Comparison of ENCODE assay signal across 8 cellular contexts in genomic region chr5:36739751-36740221, GRCh38.
A peak's percentile ranks its signal among the peaks of the same experiment; 100 is the strongest.
DNase-seq lines count a peak whose midpoint lies in the region; ATAC-seq lines count a peak whose summit lies in the region.

No MANE protein-coding gene starts in this region.

- peaks cover 3% of the 10 kb centered on the region; the same call in 1 of the 2 replicates for H3K4me1 ChIP-seq in HAP-1

- peaks cover 5% of the 10 kb centered on the region; the same call in 1 of the 2 replicates for H3K27me3 ChIP-seq in HAP-1 (ENCODE audit: low read depth)

- no peaks in the 10 kb centered on the region for H3K36me3 Mint-ChIP-seq in T-cell

- H3K4me1 Mint-ChIP-seq in T-cell, result peaks cover 9 to 10% (median 9%) of the 10 kb centered on the region in 3 donors

- no peaks in the 10 kb centered on the region for H3K36me3 ChIP-seq in HAP-1 (replicated peaks)

- H3K4me3 Mint-ChIP-seq in T-cell, result no peak overlapping the region

- H3K27me3 Mint-ChIP-seq in T-cell, result peaks cover 30 to 35% of the 10 kb centered on the region in 2 donors

- H3K27ac Mint-ChIP-seq in T-cell, result no peak overlapping the region

- POLR2A ChIA-PET in T-cell (lab: Charles Lee), result interaction anchor here in 1 of 2 donors (0.7 kb wide), 1 partner anchor 10 kb away, joined by 3 read pairs; no protein-coding TSS in a partner anchor

- H3K9me3 Mint-ChIP-seq in T-cell, result no peaks in the 10 kb centered on the region

- no peak overlapping the region for H3K4me3 ChIP-seq in HAP-1

- CTCF ChIA-PET in T-cell (lab: Charles Lee), result interaction anchor here (0.5 to 3.1 kb wide), 21 partner anchors 8 to 512 kb away, joined by 3 to 26 read pairs (median 4); no protein-coding TSS in a partner anchor

- DNase-seq in GM03348 (ENCODE audit: low spot score) (peak; percentile 67), HAP-1 (ENCODE audit: low spot score in 2 of 2) (peak; percentile 77 to 88), NCI-H1417 (lab: John Stamatoyannopoulos, UW) (peak; percentile 64 to 80 (median 67)), T-cell (peak; percentile 17 to 73 (median 58)), anterior cingulate cortex (lab: John Stamatoyannopoulos, UW) (peak in 39 of 58 donors; percentile 0 to 57 (median 15)), iPS DF 4.7 (ENCODE audit: extremely low read depth, low spot score) (peak; percentile 64)
- DNase-seq in stimulated activated CD4-positive, alpha-beta T cell treated with anti-CD3 and anti-CD28 coated beads, Interleukin-12 subunit alpha, Interleukin-12 subunit beta, amount 100 ng/mL, for 24 hours (ENCODE audit: low read depth in 2 of 2), result peak; percentile 36 to 75

- in situ Hi-C loops in HAP-1 (cut with MboI; ENCODE audit: low sequenced_read_pairs), result loop anchor here (5.0 to 25.0 kb wide), 2 partner anchors 138 to 273 kb away; partner anchors contain the start of gene NIPBL

- no peaks in the 10 kb centered on the region for H3K9me3 ChIP-seq in HAP-1

- peak; percentile 71 to 85 (median 77) for ATAC-seq in T-cell (replicated peaks in 1 of 4)
- no peak for ATAC-seq in HG03025 (IDR thresholded peaks at IDR 0.05; ENCODE audit: low FRiP score, unreplicated experiment)

Comparison
In these comparisons a context has a peak if more than half of its experiments do, and no peak if none do; other contexts are left out.
1. DNase-seq: peak in every context shown above with its lines; median percentile 82 in HAP-1; 67 in GM03348; 67 in NCI-H1417; 64 in iPS DF 4.7; 58 in T-cell; 56 in stimulated activated CD4-positive, alpha-beta T cell treated with anti-CD3 and anti-CD28 coated beads, Interleukin-12 subunit alpha, Interleukin-12 subunit beta, amount 100 ng/mL, for 24 hours; 15 in anterior cingulate cortex.